In genomic region chr20:58131581-58132142, GRCh38 we compare ENCODE assay signal across 10 cellular contexts.
DNase-seq lines count a peak whose midpoint lies in the region; ATAC-seq and TF ChIP-seq lines count a peak whose summit lies in the region.
"Had no signal": no experiment of that assay in that cellular context is flagged by ENCODE, and none has a peak within 500 bp of the region (broad histone marks: within the 10 kb centered on the region; RNA-seq: fewer than 3 reads in every experiment).

No MANE protein-coding gene starts in this region.

- H3K4me1 ChIP-seq in mucosa of descending colon (ENCODE audit: low read depth), result peaks cover 5% of the 10 kb centered on the region
- no peaks in the 10 kb centered on the region for H3K4me1 ChIP-seq in OCI-LY7 (ENCODE audit: insufficient read depth, low read length, poor library complexity, severe bottlenecking)

- POLR2A ChIA-PET in OCI-LY7 (lab: Charles Lee), result interaction anchor here (0.6 to 0.7 kb wide), 3 partner anchors 725 to 1254 kb away, joined by 3 read pairs; no protein-coding TSS in a partner anchor

- ATAC-seq in mucosa of descending colon, result peak; percentile 8
- ATAC-seq: effector memory CD8-positive, alpha-beta T cell had no signal

- no TSS peak for BruUV-seq in OCI-LY7 (replicated peaks; lab: Mats Ljungman, UMichigan)

- no peak overlapping the region for H3K4me2 ChIP-seq in OCI-LY7 (ENCODE audit: low read length)

- H2AFZ ChIP-seq in OCI-LY7 (ENCODE audit: low read length), result no peak overlapping the region

- H4K20me1 ChIP-seq in OCI-LY7 (ENCODE audit: insufficient read depth, low read length), result no peaks in the 10 kb centered on the region

- H3K36me3 ChIP-seq in mucosa of descending colon (ENCODE audit: low read depth), result no peaks in the 10 kb centered on the region
- no peaks in the 10 kb centered on the region for H3K36me3 ChIP-seq in OCI-LY7 (ENCODE audit: insufficient read depth, low read length)

- no peak overlapping the region for H3K27ac ChIP-seq in OCI-LY7 (ENCODE audit: low read depth, low read length, poor library complexity, severe bottlenecking)
- H3K27ac ChIP-seq in substantia nigra (ENCODE audit: low read depth, low read length, poor library complexity, severe bottlenecking), result no peak overlapping the region

- H3K9me2 ChIP-seq in OCI-LY7 (ENCODE audit: insufficient read depth, low read length), result no peaks in the 10 kb centered on the region

- intact Hi-C loops in mucosa of descending colon (cut with DNase I, micrococcal nuclease) (no loop called here), OCI-LY7 (cut with micrococcal nuclease; ENCODE audit: unreplicated experiment) (no loop called here)

- CTCF ChIA-PET in OCI-LY7 (lab: Charles Lee; ENCODE audit: unreplicated experiment), result no interaction called here

- TF ChIP-seq CTCF in mucosa of descending colon (IDR thresholded peaks at IDR 0.05) (no peak), OCI-LY7 (conservative IDR thresholded peaks at IDR 0.05; ENCODE audit: low read length) (no peak)

- no peak overlapping the region for H3K4me3 ChIP-seq in mucosa of descending colon
- H3K4me3 ChIP-seq in OCI-LY7 (ENCODE audit: low read depth, low read length, poor library complexity, severe bottlenecking), result no peak overlapping the region

- no peaks in the 10 kb centered on the region for H3K79me2 ChIP-seq in OCI-LY7 (ENCODE audit: insufficient read depth, low read depth, low read length)

- DNase-seq in AG20443 (ENCODE audit: low spot score) (peak; percentile 63), HT-29 (ENCODE audit: low spot score) (peak; percentile 63), brain pericyte (ENCODE audit: low read depth, low spot score) (peak; percentile 67), mucosa of descending colon (no peak), G401 (ENCODE audit: low spot score) (no peak), OCI-LY7 (ENCODE audit: low spot score) (no peak), substantia nigra (lab: John Stamatoyannopoulos, UW) (no peak)
- DNase-seq in activated CD4-positive, CD25-positive, alpha-beta regulatory T cell (lab: John Stamatoyannopoulos, UW), result no peak
- DNase-seq: effector memory CD8-positive, alpha-beta T cell; occipital lobe had no signal

- in situ Hi-C loops in G401 (cut with HindIII; ENCODE audit: low sequenced_read_pairs), result no loop called here

- no peaks in the 10 kb centered on the region for H3K9me3 ChIP-seq in mucosa of descending colon
- no peaks in the 10 kb centered on the region for H3K9me3 ChIP-seq in OCI-LY7 (ENCODE audit: low read length)

Comparison
In these comparisons a context has a peak if more than half of its experiments do, and no peak if none do; other contexts are left out.
1. DNase-seq: peak in AG20443 (single experiment), HT-29 (single experiment) and brain pericyte (single experiment); none in mucosa of descending colon (0 of 3), G401 (single experiment), activated CD4-positive, CD25-positive, alpha-beta regulatory T cell (0 of 4), OCI-LY7 (single experiment) and substantia nigra (0 of 49).